ENCODE assay signal across 7 cellular contexts in the genomic region with DNA sequence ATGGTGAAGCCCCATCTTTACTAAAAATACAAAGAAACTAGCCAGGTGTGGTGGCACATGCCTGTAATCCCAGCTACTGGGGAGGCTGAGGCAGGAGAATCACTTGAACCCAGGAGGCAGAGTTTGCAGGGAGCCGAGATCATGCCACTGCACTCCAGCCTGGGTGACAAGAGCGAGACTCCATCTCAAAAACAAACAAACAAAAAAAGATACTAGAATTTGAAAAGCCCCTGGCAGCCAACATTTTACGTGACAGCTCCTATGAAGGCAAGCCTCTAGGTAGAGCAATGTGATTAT.
DNase-seq lines count a peak whose midpoint lies in the region; ATAC-seq, FAIRE-seq and TF ChIP-seq lines count a peak whose summit lies in the region.
"Not testable (repeated sequence)": the region's sequence is repeated elsewhere in the genome, so short reads cannot be mapped to it uniquely, and the experiment has no call there.

No MANE protein-coding gene starts in this region.

- H3K9ac ChIP-seq in keratinocyte (ENCODE audit: control insufficient read depth, extremely low read depth, insufficient read depth, low read length), result peak overlapping the region; percentile 58

- dilution Hi-C loops in keratinocyte (cut with MboI; ENCODE audit: extremely low pct_ligation_motif_present, low sequenced_read_pairs), result not testable (repeated sequence)

- peaks cover 26% of the 10 kb centered on the region for H3K36me3 Mint-ChIP-seq in brain
- not testable (repeated sequence) for H3K36me3 Mint-ChIP-seq in nephron progenitor cell (ENCODE audit: low read depth)

- not testable (repeated sequence) for TF ChIP-seq POLR2A in suprapubic skin (IDR thresholded peaks at IDR 0.05)

- not testable (repeated sequence) for TF ChIP-seq CTCF in RWPE2 (IDR thresholded peaks at IDR 0.05; ENCODE audit: poor library complexity, severe bottlenecking); brain (conservative IDR thresholded peaks at IDR 0.05); keratinocyte (optimal IDR thresholded peaks at IDR 0.05 in 1 of 3, IDR thresholded peaks at IDR 0.05 in 1 of 3, conservative IDR thresholded peaks at IDR 0.05 in 1 of 3; ENCODE audit: extremely low read depth in 1 of 3, insufficient read depth in 2 of 3, low read length in 3 of 3); nephron progenitor cell (IDR thresholded peaks at IDR 0.05); suprapubic skin (IDR thresholded peaks at IDR 0.05)

- H3K27ac ChIP-seq in KOPT-K1 (ENCODE audit: low read depth, low read length, poor library complexity, severe bottlenecking) (peak overlapping the region; percentile 35), RWPE2 (ENCODE audit: poor library complexity, severe bottlenecking) (peak overlapping the region; percentile 4), epithelial cell of prostate (peak overlapping the region; percentile 58), keratinocyte (ENCODE audit: control insufficient read depth, insufficient read depth, low read length) (peak overlapping the region; percentile 74), suprapubic skin (peak overlapping the region; percentile 62)

- H3K4me1 Mint-ChIP-seq in brain (peaks cover 69% of the 10 kb centered on the region), nephron progenitor cell (peaks cover 44% of the 10 kb centered on the region)

- not testable (repeated sequence) for TF ChIP-seq EP300 in suprapubic skin (IDR thresholded peaks at IDR 0.05)

- not testable (repeated sequence) for FAIRE-seq in keratinocyte (lab: Jason Lieb, UNC)

- peak overlapping the region; percentile 87 for H3K4me2 ChIP-seq in keratinocyte (ENCODE audit: control insufficient read depth, extremely low read depth, insufficient read depth, low read depth, low read length)

- H3K4me3 ChIP-seq in RWPE2 (ENCODE audit: severe bottlenecking); suprapubic skin: not testable (repeated sequence)
- peak overlapping the region in 2 of 3 experiments; percentile 33 to 41 for H3K4me3 ChIP-seq in keratinocyte (ENCODE audit: control insufficient read depth in 2 of 3, extremely low read depth in 1 of 3, insufficient read depth in 2 of 3, low read depth in 1 of 3, low read length in 3 of 3)

- peak overlapping the region in 4 of 5 experiments; percentile 16 to 52 (median 26) for H3K27ac Mint-ChIP-seq in brain
- peak overlapping the region; percentile 37 for H3K27ac Mint-ChIP-seq in nephron progenitor cell

- ATAC-seq in RWPE2 (ENCODE audit: low read depth), result peak; percentile 22; the same call in 1 of the 3 replicates

- WGBS in suprapubic skin, result 43% methylated on average over 3 of the region's 3 CpGs

- H3K27me3 ChIP-seq in RWPE2 (ENCODE audit: insufficient read depth, poor library complexity, severe bottlenecking); keratinocyte (ENCODE audit: control insufficient read depth, extremely low read depth, insufficient read depth, low read length); suprapubic skin: not testable (repeated sequence)

- not testable (repeated sequence) for DNase-seq in RWPE2 (ENCODE audit: low spot score); epithelial cell of prostate (ENCODE audit: low read depth, low spot score); keratinocyte (ENCODE audit: low read depth, low spot score); nephron progenitor cell; suprapubic skin (ENCODE audit: low spot score in 2 of 2)

- not testable (repeated sequence) for H4K20me1 ChIP-seq in keratinocyte (ENCODE audit: control insufficient read depth, extremely low read depth, insufficient read depth, low read length)

- H3K4me1 ChIP-seq in RWPE2 (ENCODE audit: insufficient read depth, poor library complexity, severe bottlenecking), result peaks cover 18% of the 10 kb centered on the region
- H3K4me1 ChIP-seq in keratinocyte (ENCODE audit: control insufficient read depth, extremely low read depth, insufficient read depth, low read length), result peaks cover 33% of the 10 kb centered on the region
- peaks cover 44% of the 10 kb centered on the region for H3K4me1 ChIP-seq in suprapubic skin

- not testable (repeated sequence) for H3K9me1 ChIP-seq in keratinocyte (ENCODE audit: control insufficient read depth, extremely low read depth, insufficient read depth, low read length)

- not testable (repeated sequence) for H3K27me3 Mint-ChIP-seq in brain; nephron progenitor cell (ENCODE audit: low read depth, poor library complexity)

- not testable (repeated sequence) for H3K79me2 ChIP-seq in keratinocyte (ENCODE audit: control insufficient read depth, insufficient read depth, low read length)

- not testable (repeated sequence) for H3K36me3 ChIP-seq in KOPT-K1 (ENCODE audit: insufficient read depth, low read length); RWPE2 (ENCODE audit: low read depth); keratinocyte (ENCODE audit: control insufficient read depth in 2 of 2, extremely low read depth in 1 of 2, insufficient read depth in 2 of 2, low read length in 2 of 2); suprapubic skin

- H3K9me3 Mint-ChIP-seq in brain, nephron progenitor cell: not testable (repeated sequence)

- peak overlapping the region; percentile 83 for H2AFZ ChIP-seq in keratinocyte (ENCODE audit: control insufficient read depth, low read length)

- peak overlapping the region in 1 of 5 experiments; percentile 2 for H3K4me3 Mint-ChIP-seq in brain
- not testable (repeated sequence) for H3K4me3 Mint-ChIP-seq in nephron progenitor cell

- H3K9me3 ChIP-seq in KOPT-K1 (ENCODE audit: insufficient read depth, low read length, poor library complexity, severe bottlenecking); RWPE2 (ENCODE audit: severe bottlenecking); keratinocyte (ENCODE audit: control insufficient read depth, low read depth, low read length); suprapubic skin: not testable (repeated sequence)

Comparison
In these comparisons a context has a peak if more than half of its experiments do, and no peak if none do; other contexts are left out.
1. H3K27ac ChIP-seq: peak in every context shown above with its lines; median percentile 74 in keratinocyte; 62 in suprapubic skin; 58 in epithelial cell of prostate; 35 in KOPT-K1; 4 in RWPE2.